ENCODE assay signal across 15 cellular contexts in genomic region chr20:61092199-61092598, GRCh38.
DNase-seq lines count a peak whose midpoint lies in the region; FAIRE-seq and TF ChIP-seq lines count a peak whose summit lies in the region.
"Had no signal": no experiment of that assay in that cellular context is flagged by ENCODE, and none has a peak within 500 bp of the region (broad histone marks: within the 10 kb centered on the region; RNA-seq: fewer than 3 reads in every experiment).

No MANE protein-coding gene starts in this region.

- peaks cover 6% of the 10 kb centered on the region for H3K27me3 ChIP-seq in neural progenitor cell

- no peak overlapping the region for H3K4me2 ChIP-seq in neural progenitor cell

- H3K27ac ChIP-seq in neural progenitor cell: no peak overlapping the region
- H3K27ac ChIP-seq: C4-2B had no signal

- peaks cover 6% of the 10 kb centered on the region for H3K27me3 Mint-ChIP-seq in neural progenitor cell (ENCODE audit: insufficient read depth, low read depth)
- H3K27me3 Mint-ChIP-seq: IgD-negative memory B cell had no signal

- peak overlapping the region; percentile 44 for H3K4me3 Mint-ChIP-seq in neural progenitor cell
- H3K4me3 Mint-ChIP-seq: CD4-positive, alpha-beta memory T cell; HFFc6; IgD-negative memory B cell had no signal

- H3K9me3 ChIP-seq in neural progenitor cell (ENCODE audit: low read depth): no peaks in the 10 kb centered on the region

- peak; percentile 23 to 93 (median 77) for DNase-seq in NCI-H1417 (lab: John Stamatoyannopoulos, UW)
- DNase-seq in NCI-H1417 treated with DMSO at 0.1 percent for 48 hours (lab: John Stamatoyannopoulos, UW): no peak
- no peak for DNase-seq in HTR-8/SVneo (ENCODE audit: insufficient read length, low spot score)
- DNase-seq in NCI-H748 (lab: John Stamatoyannopoulos, UW; ENCODE audit: unreplicated experiment): peak; percentile 79
- DNase-seq in neural progenitor cell (ENCODE audit: low spot score): no peak
- DNase-seq in activated CD4-positive, CD25-positive, alpha-beta regulatory T cell treated with anti-CD3 and anti-CD28 coated beads, Interleukin-2, amount 50 U/mL, for 72 hours: no peak
- DNase-seq in stimulated activated CD8-positive, alpha-beta memory T cell treated with anti-CD3 and anti-CD28 coated beads, Interleukin-4, amount 100 ng/mL, for 48 hours: no peak
- DNase-seq: ACHN; CD4-positive, alpha-beta memory T cell; HCEC 1CT; HFFc6 had no signal

- H3K4me1 ChIP-seq in neural progenitor cell: peaks cover 6% of the 10 kb centered on the region

- FAIRE-seq in HTR-8/SVneo (lab: Jason Lieb, UNC): peak; percentile 54
- FAIRE-seq: GM12878, GM18507 had no signal

- H3K9me3 Mint-ChIP-seq in neural progenitor cell: peaks cover 23% of the 10 kb centered on the region
- H3K9me3 Mint-ChIP-seq: HFFc6 had no signal

- H3K9ac ChIP-seq in neural progenitor cell: no peak overlapping the region

- no peaks in the 10 kb centered on the region for H3K36me3 ChIP-seq in neural progenitor cell

- H3K27ac Mint-ChIP-seq in neural progenitor cell: no peak overlapping the region
- H3K27ac Mint-ChIP-seq: CD4-positive, alpha-beta memory T cell; HFFc6; IgD-negative memory B cell had no signal

- no peak overlapping the region for H2AFZ ChIP-seq in neural progenitor cell (replicated peaks)

- no peak overlapping the region for H3K4me3 ChIP-seq in neural progenitor cell
- H3K4me3 ChIP-seq: GM12878 had no signal

- H3K79me2 ChIP-seq in neural progenitor cell (ENCODE audit: low read depth): no peaks in the 10 kb centered on the region

- H3F3A ChIP-seq in neural progenitor cell (ENCODE audit: low read depth): no peaks in the 10 kb centered on the region

- H3K4me1 Mint-ChIP-seq in neural progenitor cell: peaks cover 29% of the 10 kb centered on the region
- H3K4me1 Mint-ChIP-seq: CD4-positive, alpha-beta memory T cell; IgD-negative memory B cell had no signal

- H3K36me3 Mint-ChIP-seq in neural progenitor cell: no peaks in the 10 kb centered on the region
- H3K36me3 Mint-ChIP-seq: CD4-positive, alpha-beta memory T cell; IgD-negative memory B cell had no signal

- no peaks in the 10 kb centered on the region for H4K20me1 ChIP-seq in neural progenitor cell (ENCODE audit: low read depth)

- TF ChIP-seq CTCF in neural progenitor cell (IDR thresholded peaks at IDR 0.05): no peak

Comparison
In these comparisons a context has a peak if more than half of its experiments do, and no peak if none do; other contexts are left out.
1. DNase-seq: peak in NCI-H1417 (3 of 3) and NCI-H748 (single experiment); none in NCI-H1417 treated with DMSO at 0.1 percent for 48 hours (single experiment), HTR-8/SVneo (single experiment), neural progenitor cell (single experiment), activated CD4-positive, CD25-positive, alpha-beta regulatory T cell treated with anti-CD3 and anti-CD28 coated beads, Interleukin-2, amount 50 U/mL, for 72 hours (single experiment) and stimulated activated CD8-positive, alpha-beta memory T cell treated with anti-CD3 and anti-CD28 coated beads, Interleukin-4, amount 100 ng/mL, for 48 hours (single experiment).